Comparison of ENCODE assay signal across 27 cellular contexts in genomic region chr7:157312941-157313340, GRCh38.
"Had no signal": no experiment of that assay in that cellular context is flagged by ENCODE, and none has a peak within 500 bp of the region (broad histone marks: within the 10 kb centered on the region; RNA-seq: fewer than 3 reads in every experiment).

No MANE protein-coding gene starts in this region.

- H3K4me1 Mint-ChIP-seq: activated B cell treated with CpG ODN at 0.5 μM for 24 hours had no signal

- H3K4me1 ChIP-seq: gastrocnemius medialis, left ventricle myocardium inferior, testis, transverse colon had no signal

- H3K27ac Mint-ChIP-seq: activated B cell treated with CpG ODN at 0.5 μM for 24 hours; activated CD4-positive, alpha-beta T cell treated with anti-CD3 and anti-CD28 coated beads for 36 hours; activated CD8-positive, alpha-beta T cell treated with anti-CD3 and anti-CD28 coated beads, Interleukin-2, amount 10 ng/mL, durations not matched to agents 7 days and 5 days; activated naive CD4-positive, alpha-beta T cell treated with anti-CD3 and anti-CD28 coated beads for 36 hours; activated naive CD8-positive, alpha-beta T cell treated with anti-CD3 and anti-CD28 coated beads for 36 hours; natural killer cell treated with Interleukin-12 subunit alpha and Interleukin-12 subunit beta and Interleukin-15 and Interleukin-18, amount 100 ng/mL, for 72 hours had no signal

- H3K36me3 Mint-ChIP-seq: activated naive CD8-positive, alpha-beta T cell treated with anti-CD3 and anti-CD28 coated beads for 36 hours; natural killer cell treated with Interleukin-12 subunit alpha and Interleukin-12 subunit beta and Interleukin-15 and Interleukin-18, amount 100 ng/mL, for 72 hours had no signal

- H3K27me3 Mint-ChIP-seq: activated B cell treated with CpG ODN at 0.5 μM for 24 hours; activated CD4-positive, alpha-beta T cell treated with anti-CD3 and anti-CD28 coated beads for 36 hours; activated naive CD8-positive, alpha-beta T cell treated with anti-CD3 and anti-CD28 coated beads for 36 hours; natural killer cell treated with Interleukin-12 subunit alpha and Interleukin-12 subunit beta and Interleukin-15 and Interleukin-18, amount 100 ng/mL, for 72 hours had no signal

- DNase-seq: activated B cell treated with CpG ODN at 0.5 μM for 24 hours; activated CD4-positive, alpha-beta T cell treated with anti-CD3 and anti-CD28 coated beads for 36 hours; activated CD8-positive, alpha-beta T cell treated with anti-CD3 and anti-CD28 coated beads, Interleukin-2, amount 10 ng/mL, durations not matched to agents 7 days and 5 days; activated effector memory CD4-positive, alpha-beta T cell treated with anti-CD3 and anti-CD28 coated beads, Interleukin-2, amount 50 U/mL, for 16 hours; activated naive CD4-positive, alpha-beta T cell treated with anti-CD3 and anti-CD28 coated beads for 36 hours; activated naive CD8-positive, alpha-beta T cell treated with anti-CD3 and anti-CD28 coated beads for 36 hours; amniotic stem cell; brain microvascular endothelial cell; dorsolateral prefrontal cortex; effector memory CD4-positive, alpha-beta T cell; erythroblast; gastrocnemius medialis; glutamatergic neuron; left ventricle myocardium inferior; mesendoderm; posterior cingulate gyrus; right cardiac atrium; spleen; stimulated activated naive CD4-positive, alpha-beta T cell treated with Interleukin-2 at 50 U/mL for 16 hours; testis; transverse colon had no signal

- H3K9me3 ChIP-seq: gastrocnemius medialis, left ventricle myocardium inferior, spleen, testis, transverse colon had no signal

- ATAC-seq: activated CD4-positive, alpha-beta T cell treated with anti-CD3 and anti-CD28 coated beads for 36 hours; activated CD8-positive, alpha-beta T cell treated with anti-CD3 and anti-CD28 coated beads, Interleukin-2, amount 10 ng/mL, durations not matched to agents 7 days and 5 days; gastrocnemius medialis; right cardiac atrium had no signal

- H3K4me3 ChIP-seq: coronary artery, dorsolateral prefrontal cortex, gastrocnemius medialis, left ventricle myocardium inferior, lung, spleen, testis, transverse colon had no signal

- FAIRE-seq: astrocyte, islet of Langerhans, urothelium cell line had no signal

- H3K4me3 Mint-ChIP-seq: activated B cell treated with CpG ODN at 0.5 μM for 24 hours; activated CD4-positive, alpha-beta T cell treated with anti-CD3 and anti-CD28 coated beads for 36 hours; activated CD8-positive, alpha-beta T cell treated with anti-CD3 and anti-CD28 coated beads, Interleukin-2, amount 10 ng/mL, durations not matched to agents 7 days and 5 days; activated naive CD4-positive, alpha-beta T cell treated with anti-CD3 and anti-CD28 coated beads for 36 hours; activated naive CD8-positive, alpha-beta T cell treated with anti-CD3 and anti-CD28 coated beads for 36 hours; natural killer cell treated with Interleukin-12 subunit alpha and Interleukin-12 subunit beta and Interleukin-15 and Interleukin-18, amount 100 ng/mL, for 72 hours had no signal

- H3K36me3 ChIP-seq: brain microvascular endothelial cell, gastrocnemius medialis, left ventricle myocardium inferior, spleen, transverse colon had no signal

- H3K27ac ChIP-seq: brain microvascular endothelial cell, coronary artery, dorsolateral prefrontal cortex, gastrocnemius medialis, left ventricle myocardium inferior, spleen, testis, transverse colon had no signal

- H3K27me3 ChIP-seq: brain microvascular endothelial cell, dorsolateral prefrontal cortex, gastrocnemius medialis, spleen, testis, transverse colon had no signal

- H3K9me3 Mint-ChIP-seq: activated B cell treated with CpG ODN at 0.5 μM for 24 hours; activated naive CD4-positive, alpha-beta T cell treated with anti-CD3 and anti-CD28 coated beads for 36 hours; activated naive CD8-positive, alpha-beta T cell treated with anti-CD3 and anti-CD28 coated beads for 36 hours; natural killer cell treated with Interleukin-12 subunit alpha and Interleukin-12 subunit beta and Interleukin-15 and Interleukin-18, amount 100 ng/mL, for 72 hours had no signal
